ENCODE assay signal across 2 cellular contexts in genomic region chr2:100417745-100418090, GRCh38.
TF ChIP-seq lines count a peak whose summit lies in the region.

No MANE protein-coding gene starts in this region.

TF ChIP-seq in SK-N-SH, 30 proteins besides CTCF, POLR2A, EP300 and RAD21 (continued from another document):
- TF ChIP-seq REST (IDR thresholded peaks at IDR 0.05; ENCODE audit: low read depth, low read length) (no peak), ELF1 (IDR thresholded peaks at IDR 0.05) (no peak), MAX (IDR thresholded peaks at IDR 0.05; ENCODE audit: low read depth) (no peak), TCF12 (IDR thresholded peaks at IDR 0.05) (no peak), RXRA (IDR thresholded peaks at IDR 0.05; ENCODE audit: borderline replicate concordance, low read depth) (no peak), PBX3 (IDR thresholded peaks at IDR 0.05) (no peak), GATA2 (CRISPR knock-in tag; IDR thresholded peaks at IDR 0.05) (no peak), NRF1 (IDR thresholded peaks at IDR 0.05; ENCODE audit: low read depth, low read length) (no peak), RCOR1 (IDR thresholded peaks at IDR 0.05; ENCODE audit: low read length) (no peak), NFIC (IDR thresholded peaks at IDR 0.05; ENCODE audit: borderline replicate concordance) (no peak), CHD2 (IDR thresholded peaks at IDR 0.05; ENCODE audit: low read length, partially characterized antibody) (no peak), IRF3 (IDR thresholded peaks at IDR 0.05; ENCODE audit: low read depth, low read length) (no peak), EZH2phosphoT487 (IDR thresholded peaks at IDR 0.05; ENCODE audit: borderline replicate concordance, low read depth) (no peak), TEAD4 (IDR thresholded peaks at IDR 0.05; ENCODE audit: borderline replicate concordance, insufficient read depth) (no peak), MXI1 (IDR thresholded peaks at IDR 0.05; ENCODE audit: low read depth, low read length) (no peak), GABPA (IDR thresholded peaks at IDR 0.05; ENCODE audit: low read depth) (no peak)
- TF ChIP-seq, protein P1, sequence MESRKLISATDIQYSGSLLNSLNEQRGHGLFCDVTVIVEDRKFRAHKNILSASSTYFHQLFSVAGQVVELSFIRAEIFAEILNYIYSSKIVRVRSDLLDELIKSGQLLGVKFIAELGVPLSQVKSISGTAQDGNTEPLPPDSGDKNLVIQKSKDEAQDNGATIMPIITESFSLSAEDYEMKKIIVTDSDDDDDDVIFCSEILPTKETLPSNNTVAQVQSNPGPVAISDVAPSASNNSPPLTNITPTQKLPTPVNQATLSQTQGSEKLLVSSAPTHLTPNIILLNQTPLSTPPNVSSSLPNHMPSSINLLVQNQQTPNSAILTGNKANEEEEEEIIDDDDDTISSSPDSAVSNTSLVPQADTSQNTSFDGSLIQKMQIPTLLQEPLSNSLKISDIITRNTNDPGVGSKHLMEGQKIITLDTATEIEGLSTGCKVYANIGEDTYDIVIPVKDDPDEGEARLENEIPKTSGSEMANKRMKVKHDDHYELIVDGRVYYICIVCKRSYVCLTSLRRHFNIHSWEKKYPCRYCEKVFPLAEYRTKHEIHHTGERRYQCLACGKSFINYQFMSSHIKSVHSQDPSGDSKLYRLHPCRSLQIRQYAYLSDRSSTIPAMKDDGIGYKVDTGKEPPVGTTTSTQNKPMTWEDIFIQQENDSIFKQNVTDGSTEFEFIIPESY (IDR thresholded peaks at IDR 0.05; ENCODE audit: borderline replicate concordance, low read depth) = no peak
TF ChIP-seq in SK-N-SH: peak in this region for 0.

TF ChIP-seq in SK-N-SH treated with all-trans-retinoic acid at 6 μM for 48 hours, 23 proteins besides CTCF, POLR2A, EP300 and RAD21 (continued from another document):
- TF ChIP-seq, protein P2, sequence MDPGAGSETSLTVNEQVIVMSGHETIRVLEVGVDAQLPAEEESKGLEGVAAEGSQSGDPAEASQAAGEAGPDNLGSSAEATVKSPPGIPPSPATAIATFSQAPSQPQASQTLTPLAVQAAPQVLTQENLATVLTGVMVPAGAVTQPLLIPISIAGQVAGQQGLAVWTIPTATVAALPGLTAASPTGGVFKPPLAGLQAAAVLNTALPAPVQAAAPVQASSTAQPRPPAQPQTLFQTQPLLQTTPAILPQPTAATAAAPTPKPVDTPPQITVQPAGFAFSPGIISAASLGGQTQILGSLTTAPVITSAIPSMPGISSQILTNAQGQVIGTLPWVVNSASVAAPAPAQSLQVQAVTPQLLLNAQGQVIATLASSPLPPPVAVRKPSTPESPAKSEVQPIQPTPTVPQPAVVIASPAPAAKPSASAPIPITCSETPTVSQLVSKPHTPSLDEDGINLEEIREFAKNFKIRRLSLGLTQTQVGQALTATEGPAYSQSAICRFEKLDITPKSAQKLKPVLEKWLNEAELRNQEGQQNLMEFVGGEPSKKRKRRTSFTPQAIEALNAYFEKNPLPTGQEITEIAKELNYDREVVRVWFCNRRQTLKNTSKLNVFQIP (CRISPR knock-in tag; IDR thresholded peaks at IDR 0.05; ENCODE audit: borderline replicate concordance, low read depth) = no peak
- TF ChIP-seq CREB5 (CRISPR knock-in tag; IDR thresholded peaks at IDR 0.05; ENCODE audit: low read depth) (no peak), TCF4 (CRISPR knock-in tag; IDR thresholded peaks at IDR 0.05; ENCODE audit: borderline replicate concordance) (no peak), PPARA (CRISPR knock-in tag; IDR thresholded peaks at IDR 0.05; ENCODE audit: borderline replicate concordance) (no peak), RARB (CRISPR knock-in tag; IDR thresholded peaks at IDR 0.05) (no peak), GLIS3 (CRISPR knock-in tag; IDR thresholded peaks at IDR 0.05) (no peak), ARNTL (CRISPR knock-in tag; IDR thresholded peaks at IDR 0.05; ENCODE audit: borderline replicate concordance, low read depth) (no peak), ESRRG (CRISPR knock-in tag; IDR thresholded peaks at IDR 0.05) (no peak), ZFP30 (CRISPR knock-in tag; IDR thresholded peaks at IDR 0.05) (no peak), ZFP3 (CRISPR knock-in tag; IDR thresholded peaks at IDR 0.05) (no peak), ZC3H10 (CRISPR knock-in tag; IDR thresholded peaks at IDR 0.05) (no peak), OSR1 (CRISPR knock-in tag; IDR thresholded peaks at IDR 0.05) (no peak; the same call in 1 of the 2 replicates), BACH2 (CRISPR knock-in tag; IDR thresholded peaks at IDR 0.05; ENCODE audit: borderline replicate concordance) (no peak)
